9 cellular contexts compared by ENCODE assay signal in genomic region chr13:44132710-44133109, GRCh38.
A peak's percentile ranks its signal among the peaks of the same experiment; 100 is the strongest.
DNase-seq lines count a peak whose midpoint lies in the region; TF ChIP-seq lines count a peak whose summit lies in the region.
"Had no signal": no experiment of that assay in that cellular context is flagged by ENCODE, and none has a peak within 500 bp of the region (broad histone marks: within the 10 kb centered on the region; RNA-seq: fewer than 3 reads in every experiment).

No MANE protein-coding gene starts in this region.

- no peak overlapping the region for H3K27ac Mint-ChIP-seq in activated T-cell treated with anti-CD3 and anti-CD28 coated beads, Interleukin-2, amount 50 U/mL, for 24 hours

- peaks cover 0 to 21% of the 10 kb centered on the region in 2 donors for H3K4me1 ChIP-seq in right atrium auricular region
- H3K4me1 ChIP-seq in smooth muscle cell (ENCODE audit: low read depth): no peaks in the 10 kb centered on the region

- H4K20me1 ChIP-seq in smooth muscle cell (ENCODE audit: low read depth): no peaks in the 10 kb centered on the region

- no peak overlapping the region for H2AFZ ChIP-seq in smooth muscle cell (ENCODE audit: low read depth)

- no peaks in the 10 kb centered on the region for H3F3A ChIP-seq in smooth muscle cell (ENCODE audit: low read depth)

- peaks cover 13% of the 10 kb centered on the region for H3K27me3 Mint-ChIP-seq in activated T-cell treated with anti-CD3 and anti-CD28 coated beads, Interleukin-2, amount 50 U/mL, for 24 hours

- in situ Hi-C loops in astrocyte of the spinal cord (cut with HindIII; ENCODE audit: low sequenced_read_pairs): no loop called here

- peak; percentile 63 for DNase-seq in HT-29 (ENCODE audit: low spot score)
- DNase-seq in astrocyte of the spinal cord (ENCODE audit: low read depth, low spot score): peak; percentile 37
- DNase-seq in right atrium auricular region (ENCODE audit: low spot score): peak; percentile 83
- no peak for DNase-seq in smooth muscle cell (lab: John Stamatoyannopoulos, UW; ENCODE audit: unreplicated experiment)
- DNase-seq in activated T-cell treated with anti-CD3 and anti-CD28 coated beads, Interleukin-2, amount 50 U/mL, for 24 hours: no peak
- DNase-seq in stimulated activated CD4-positive, alpha-beta T cell treated with anti-CD3 and anti-CD28 coated beads, Interleukin-1b, Interleukin-23, amount 100 ng/mL, for 48 hours: no peak
- no peak for DNase-seq in KG1 (lab: John Stamatoyannopoulos, UW)
- no peak for DNase-seq in effector CD8-positive, alpha-beta T cell (lab: John Stamatoyannopoulos, UW)
- DNase-seq: DMS53 had no signal

- H3K36me3 Mint-ChIP-seq in activated T-cell treated with anti-CD3 and anti-CD28 coated beads, Interleukin-2, amount 50 U/mL, for 24 hours (ENCODE audit: low read depth): no peaks in the 10 kb centered on the region

- H3K27ac ChIP-seq in right atrium auricular region (peak overlapping the region; percentile 40 to 63), smooth muscle cell (ENCODE audit: low read depth) (peak overlapping the region; percentile 23)

- WGBS in smooth muscle cell (ENCODE audit: low lambda C conversion rate): 32% methylated on average over 6 of the region's 6 CpGs

- H3K4me3 ChIP-seq in astrocyte of the spinal cord (ENCODE audit: low read depth, low read length) (no peak overlapping the region), right atrium auricular region (no peak overlapping the region), smooth muscle cell (no peak overlapping the region)

- peak overlapping the region; percentile 38 for H3K4me2 ChIP-seq in smooth muscle cell

- H3K4me3 Mint-ChIP-seq in activated T-cell treated with anti-CD3 and anti-CD28 coated beads, Interleukin-2, amount 50 U/mL, for 24 hours: no peak overlapping the region

- H3K9me3 ChIP-seq in right atrium auricular region (no peaks in the 10 kb centered on the region), smooth muscle cell (replicated peaks; ENCODE audit: low read depth) (no peaks in the 10 kb centered on the region)

- H3K27me3 ChIP-seq in right atrium auricular region (no peaks in the 10 kb centered on the region), smooth muscle cell (ENCODE audit: low read depth) (no peaks in the 10 kb centered on the region)

- no peaks in the 10 kb centered on the region for H3K9me3 Mint-ChIP-seq in activated T-cell treated with anti-CD3 and anti-CD28 coated beads, Interleukin-2, amount 50 U/mL, for 24 hours

- TF ChIP-seq CTCF in astrocyte of the spinal cord (IDR thresholded peaks at IDR 0.05; ENCODE audit: low read depth, low read length) (no peak), right atrium auricular region (IDR thresholded peaks at IDR 0.05) (no peak), smooth muscle cell (IDR thresholded peaks at IDR 0.05; ENCODE audit: borderline replicate concordance, insufficient read depth, poor library complexity, severe bottlenecking) (no peak)

- no peak overlapping the region for H3K9ac ChIP-seq in smooth muscle cell (ENCODE audit: low read depth)

- H3K79me2 ChIP-seq in smooth muscle cell (ENCODE audit: low read depth): no peaks in the 10 kb centered on the region

- H3K4me1 Mint-ChIP-seq in activated T-cell treated with anti-CD3 and anti-CD28 coated beads, Interleukin-2, amount 50 U/mL, for 24 hours (ENCODE audit: low read depth): peaks cover 12% of the 10 kb centered on the region

- H3K36me3 ChIP-seq in right atrium auricular region (no peaks in the 10 kb centered on the region), smooth muscle cell (ENCODE audit: low read depth) (no peaks in the 10 kb centered on the region)

Comparison
In these comparisons a context has a peak if more than half of its experiments do, and no peak if none do; other contexts are left out.
1. DNase-seq: peak in HT-29 (single experiment), astrocyte of the spinal cord (single experiment) and right atrium auricular region (single experiment); none in smooth muscle cell (single experiment), activated T-cell treated with anti-CD3 and anti-CD28 coated beads, Interleukin-2, amount 50 U/mL, for 24 hours (single experiment), stimulated activated CD4-positive, alpha-beta T cell treated with anti-CD3 and anti-CD28 coated beads, Interleukin-1b, Interleukin-23, amount 100 ng/mL, for 48 hours (single experiment), KG1 (single experiment) and effector CD8-positive, alpha-beta T cell (single experiment).